In the genomic region with DNA sequence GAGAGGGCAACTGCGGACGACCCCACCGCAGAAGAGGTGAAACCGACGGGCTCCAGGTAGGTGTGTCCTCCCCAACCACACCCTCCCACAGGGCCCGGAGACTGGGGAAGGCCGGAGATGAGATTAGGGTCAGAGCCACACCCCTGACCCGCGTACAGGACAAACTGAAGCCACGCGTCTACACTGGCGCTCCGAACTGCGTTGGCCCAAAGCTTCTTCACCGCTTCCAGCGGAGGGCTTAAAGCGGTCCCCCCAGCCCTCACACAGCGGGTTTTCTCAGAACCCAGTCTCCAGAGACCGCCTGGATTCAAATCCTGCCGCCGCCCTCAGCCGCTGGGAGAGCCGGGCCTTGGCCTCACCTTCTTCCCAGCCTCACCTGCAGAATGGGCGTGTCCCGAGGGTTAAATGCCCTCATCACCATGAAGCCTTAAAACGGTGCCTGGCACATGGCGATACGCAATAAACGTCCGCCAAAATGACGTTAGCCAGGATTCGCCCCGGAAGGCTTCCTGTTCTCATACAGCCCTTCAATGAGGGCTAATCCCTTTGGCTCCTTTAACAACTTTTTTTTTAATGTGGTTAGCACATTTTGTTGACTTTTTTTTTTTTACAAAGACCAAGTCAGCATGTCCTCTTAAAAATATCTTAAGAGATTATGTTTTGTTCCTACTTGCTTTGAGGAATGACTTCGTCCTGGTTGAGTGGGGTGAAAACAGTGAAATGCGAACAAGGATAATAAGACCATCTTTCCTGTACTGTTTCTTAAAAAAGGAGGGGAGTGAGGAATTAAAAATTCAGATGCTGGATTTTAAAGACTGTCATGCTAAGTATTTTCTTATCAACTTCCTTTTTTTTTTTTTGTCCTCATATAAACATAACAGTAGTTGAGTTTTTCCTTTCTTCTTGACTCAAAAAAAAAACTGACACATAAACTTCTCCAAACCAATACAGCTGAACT, we compare ENCODE assay signal across 8 cellular contexts. TPM values are rescaled to one million over a fixed set of nuclear protein-coding genes. Genes with fewer than 3 reads are reported as not detected.
DNase-seq lines count a peak whose midpoint lies in the region; ATAC-seq and TF ChIP-seq lines count a peak whose summit lies in the region.

No MANE protein-coding gene starts in this region.

- no peak for TF ChIP-seq CTCF in right atrium auricular region (IDR thresholded peaks at IDR 0.05)

- no peaks in the 10 kb centered on the region for H3K9me3 Mint-ChIP-seq in stimulated activated memory B cell treated with anti-CD40 and anti-IgM and Interleukin-4, amounts not matched to agents 10 μg/mL and 1 μg/mL and 100 μg/mL, for 72 hours

- DNase-seq in Jurkat, Clone E6-1 (ENCODE audit: low read depth, low spot score): no peak
- peak; percentile 63 for DNase-seq in activated CD8-positive, alpha-beta memory T cell treated with anti-CD3 and anti-CD28 coated beads, Interleukin-2, amount 50 U/mL, for 48 hours
- DNase-seq in right atrium auricular region (ENCODE audit: low spot score) (peak; percentile 59), occipital lobe (lab: John Stamatoyannopoulos, UW) (no peak), iPS-NIHi11 (ENCODE audit: low spot score) (no peak), hippocampal formation (lab: John Stamatoyannopoulos, UW) (no peak)

- no peaks in the 10 kb centered on the region for H3K9me3 ChIP-seq in right atrium auricular region

- H3K36me3 Mint-ChIP-seq in stimulated activated memory B cell treated with anti-CD40 and anti-IgM and Interleukin-4, amounts not matched to agents 10 μg/mL and 1 μg/mL and 100 μg/mL, for 72 hours: no peaks in the 10 kb centered on the region

- H3K4me1 Mint-ChIP-seq in stimulated activated memory B cell treated with anti-CD40 and anti-IgM and Interleukin-4, amounts not matched to agents 10 μg/mL and 1 μg/mL and 100 μg/mL, for 72 hours: peaks cover 21% of the 10 kb centered on the region

- no peaks in the 10 kb centered on the region for H3K36me3 ChIP-seq in right atrium auricular region

- H3K27ac Mint-ChIP-seq in stimulated activated memory B cell treated with anti-CD40 and anti-IgM and Interleukin-4, amounts not matched to agents 10 μg/mL and 1 μg/mL and 100 μg/mL, for 72 hours: peak overlapping the region; percentile 92

- H3K4me3 ChIP-seq in Jurkat, Clone E6-1 (ENCODE audit: low read length): peak overlapping the region; percentile 39; the same call in 1 of the 2 replicates
- no peak overlapping the region for H3K4me3 ChIP-seq in right atrium auricular region

- H3K27me3 Mint-ChIP-seq in stimulated activated memory B cell treated with anti-CD40 and anti-IgM and Interleukin-4, amounts not matched to agents 10 μg/mL and 1 μg/mL and 100 μg/mL, for 72 hours: no peaks in the 10 kb centered on the region

- ATAC-seq in stimulated activated memory B cell treated with anti-CD40 and anti-IgM and Interleukin-4, amounts not matched to agents 10 μg/mL and 1 μg/mL and 100 μg/mL, for 72 hours: no peak
- no peak for ATAC-seq in GM19351 (IDR thresholded peaks at IDR 0.05; ENCODE audit: unreplicated experiment)

- H3K4me3 Mint-ChIP-seq in stimulated activated memory B cell treated with anti-CD40 and anti-IgM and Interleukin-4, amounts not matched to agents 10 μg/mL and 1 μg/mL and 100 μg/mL, for 72 hours: peak overlapping the region; percentile 74

- H3K27me3 ChIP-seq in right atrium auricular region: no peaks in the 10 kb centered on the region

- H3K4me1 ChIP-seq in right atrium auricular region: peaks cover 0 to 3% of the 10 kb centered on the region in 2 donors

- peak overlapping the region; percentile 12 to 55 for H3K27ac ChIP-seq in right atrium auricular region

RNA-seq across cellular contexts. Expression of a gene that starts 15.1 kb away (rescaled TPM):
- 20.9 TPM for polyA plus RNA-seq in Jurkat, Clone E6-1 (2012; ENCODE audit: insufficient read depth, insufficient read length)
- total RNA-seq in right atrium auricular region: 10 to 100 TPM in 1 of 2 donors, 1 to 10 TPM in 1; 7.6 to 13.8 TPM
- 7.3 TPM for total RNA-seq in occipital lobe

Comparison
In these comparisons a context has a peak if more than half of its experiments do, and no peak if none do; other contexts are left out.
1. DNase-seq: peak in activated CD8-positive, alpha-beta memory T cell treated with anti-CD3 and anti-CD28 coated beads, Interleukin-2, amount 50 U/mL, for 48 hours (single experiment) and right atrium auricular region (single experiment); none in Jurkat, Clone E6-1 (single experiment), occipital lobe (single experiment), iPS-NIHi11 (single experiment) and hippocampal formation (0 of 2).